ENCODE assay signal across 23 cellular contexts in the genomic region with DNA sequence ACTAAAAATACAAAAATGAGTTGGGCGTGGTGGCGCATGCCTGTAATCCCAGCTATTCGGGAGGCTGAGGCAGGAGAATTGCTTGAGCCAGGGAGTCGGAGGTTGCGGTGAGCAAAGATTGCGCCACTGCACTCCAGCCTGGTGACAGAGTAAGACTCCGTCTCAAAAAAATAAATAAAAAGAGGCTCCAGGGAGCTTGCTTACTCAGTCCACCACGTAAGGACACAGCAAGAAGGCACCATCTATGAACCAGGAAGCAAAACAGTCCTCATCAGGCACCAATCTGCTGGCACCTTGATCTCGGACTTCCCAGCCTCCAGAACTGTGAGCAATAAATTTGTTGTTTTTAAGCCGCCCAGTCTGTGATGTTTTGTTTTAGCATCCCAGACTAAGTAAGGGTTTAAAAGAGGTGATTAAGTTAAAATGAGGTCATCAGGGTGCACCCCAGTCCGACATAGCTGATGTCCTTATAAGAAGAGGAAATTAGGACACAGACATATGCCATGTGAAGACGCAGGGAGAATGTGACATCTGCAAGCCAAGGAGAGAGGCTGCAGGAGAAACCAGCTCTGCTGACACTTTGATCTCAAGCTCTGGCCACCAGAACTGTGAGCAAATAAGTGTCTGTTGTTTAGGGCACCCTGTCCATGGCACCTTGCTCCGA. TPM values are rescaled to one million over a fixed set of nuclear protein-coding genes. Genes with fewer than 3 reads are reported as not detected.
A peak's percentile ranks its signal among the peaks of the same experiment; 100 is the strongest.
DNase-seq lines count a peak whose midpoint lies in the region; ATAC-seq lines count a peak whose summit lies in the region.
"Had no signal": no experiment of that assay in that cellular context is flagged by ENCODE, and none has a peak within 500 bp of the region (broad histone marks: within the 10 kb centered on the region; RNA-seq: fewer than 3 reads in every experiment).

No MANE protein-coding gene starts in this region.

- H3K27me3 Mint-ChIP-seq in stimulated activated memory B cell treated with anti-CD40 and anti-IgM and Interleukin-4, amounts not matched to agents 10 μg/mL and 1 μg/mL and 100 μg/mL, for 72 hours: peaks cover 33% of the 10 kb centered on the region
- H3K27me3 Mint-ChIP-seq in T-helper 17 cell: peaks cover 9% of the 10 kb centered on the region

- no peak overlapping the region for H3K9ac ChIP-seq in neuronal stem cell (ENCODE audit: low read depth, low read length, poor library complexity)

- ATAC-seq in esophagus mucosa: peak; percentile 58
- no peak for ATAC-seq in stimulated activated memory B cell treated with anti-CD40 and anti-IgM and Interleukin-4, amounts not matched to agents 10 μg/mL and 1 μg/mL and 100 μg/mL, for 72 hours
- ATAC-seq in GM18498 (IDR thresholded peaks at IDR 0.05; ENCODE audit: unreplicated experiment): no peak
- ATAC-seq in T-helper 17 cell: no peak
- ATAC-seq: activated naive CD4-positive, alpha-beta T cell treated with anti-CD3 and anti-CD28 coated beads, Interleukin-2, amount 50 U/mL, for 72 hours; HCT116; heart left ventricle had no signal

- H3K4me3 ChIP-seq in neuronal stem cell (ENCODE audit: low read length in 2 of 2): no peak overlapping the region
- H3K4me3 ChIP-seq: heart left ventricle, sigmoid colon, tibial nerve had no signal

- H2BK12ac ChIP-seq in neuronal stem cell (ENCODE audit: low read length): no peak overlapping the region

- H4K8ac ChIP-seq in neuronal stem cell (ENCODE audit: low read depth, low read length): no peak overlapping the region

- H3K9me3 Mint-ChIP-seq in stimulated activated memory B cell treated with anti-CD40 and anti-IgM and Interleukin-4, amounts not matched to agents 10 μg/mL and 1 μg/mL and 100 μg/mL, for 72 hours: peaks cover 11% of the 10 kb centered on the region

- no peak overlapping the region for H3K18ac ChIP-seq in neuronal stem cell (ENCODE audit: low read length)

- no peak overlapping the region for H3K27ac ChIP-seq in neuronal stem cell (replicated peaks; ENCODE audit: low read length)
- H3K27ac ChIP-seq: heart left ventricle, tibial nerve had no signal

- peak; percentile 76 for DNase-seq in ELR (ENCODE audit: low read depth)
- peak; percentile 44 for DNase-seq in T1000 (lab: John Stamatoyannopoulos, UW)
- no peak for DNase-seq in neuronal stem cell (ENCODE audit: low spot score)
- no peak for DNase-seq in T-helper 17 cell
- DNase-seq: activated CD4-positive, alpha-beta T cell treated with anti-CD3 and anti-CD28 coated beads for 4 hours; central memory CD4-positive, alpha-beta T cell; GDM1; heart left ventricle; midbrain; NCI-H1092; NCI-H2171 treated with DMSO at 0.1 percent for 48 hours; NK-92 treated with Interleukin-12 subunit alpha and Interleukin-12 subunit beta, amount 100 ng/mL, for 24 hours; occipital lobe; sigmoid colon; stimulated activated CD4-positive, alpha-beta T cell treated with anti-CD3 and anti-CD28 coated beads, Interleukin-4, amount 100 ng/mL, for 4 hours had no signal

- H2BK15ac ChIP-seq in neuronal stem cell (ENCODE audit: low read length): peak overlapping the region; percentile 15

- no peak overlapping the region for H4K91ac ChIP-seq in neuronal stem cell (ENCODE audit: low read depth, low read length, poor library complexity)

- H3K79me1 ChIP-seq in neuronal stem cell (ENCODE audit: low read depth, low read length): peaks cover 3% of the 10 kb centered on the region

- no peak overlapping the region for H3K23ac ChIP-seq in neuronal stem cell (ENCODE audit: low read depth, low read length, poor library complexity)

- H3K36me3 ChIP-seq in neuronal stem cell (replicated peaks in 1 of 2; ENCODE audit: control insufficient read depth in 2 of 2, insufficient read depth in 2 of 2, low read length in 2 of 2): no peaks in the 10 kb centered on the region
- H3K36me3 ChIP-seq: heart left ventricle, sigmoid colon, tibial nerve had no signal

- H3K36me3 Mint-ChIP-seq in stimulated activated memory B cell treated with anti-CD40 and anti-IgM and Interleukin-4, amounts not matched to agents 10 μg/mL and 1 μg/mL and 100 μg/mL, for 72 hours: peaks cover 6% of the 10 kb centered on the region
- H3K36me3 Mint-ChIP-seq in T-helper 17 cell (ENCODE audit: low read depth): peaks cover 7% of the 10 kb centered on the region

- peak overlapping the region; percentile 66 for H2AFZ ChIP-seq in neuronal stem cell (ENCODE audit: low read length)

- no peak overlapping the region for H3K4me2 ChIP-seq in neuronal stem cell (ENCODE audit: insufficient read depth, low read length, poor library complexity, severe bottlenecking)

- H3K4me1 ChIP-seq in neuronal stem cell (ENCODE audit: control insufficient read depth in 2 of 2, insufficient read depth in 1 of 2, low read depth in 1 of 2, low read length in 2 of 2): peaks cover 14 to 15% of the 10 kb centered on the region in 2 donors

- no peak overlapping the region for H2BK120ac ChIP-seq in neuronal stem cell (ENCODE audit: low read depth, low read length)

- H3K4me3 Mint-ChIP-seq in stimulated activated memory B cell treated with anti-CD40 and anti-IgM and Interleukin-4, amounts not matched to agents 10 μg/mL and 1 μg/mL and 100 μg/mL, for 72 hours: no peak overlapping the region
- no peak overlapping the region for H3K4me3 Mint-ChIP-seq in T-helper 17 cell
- H3K4me3 Mint-ChIP-seq: T-helper 1 cell treated with Interleukin-12 subunit alpha and Interleukin-12 subunit beta and Interleukin-4 antibody, amounts not matched to agents 30 μg/mL and 1 μg/mL, for 36 hours had no signal

- H3K27ac Mint-ChIP-seq in stimulated activated memory B cell treated with anti-CD40 and anti-IgM and Interleukin-4, amounts not matched to agents 10 μg/mL and 1 μg/mL and 100 μg/mL, for 72 hours: no peak overlapping the region
- no peak overlapping the region for H3K27ac Mint-ChIP-seq in T-helper 17 cell
- H3K27ac Mint-ChIP-seq: activated naive CD4-positive, alpha-beta T cell treated with anti-CD3 and anti-CD28 coated beads, Interleukin-2, amount 50 U/mL, for 72 hours had no signal

- WGBS in neuronal stem cell (ENCODE audit: extremely low coverage in 2 of 2, insufficient read length in 2 of 2, insufficient replicate concordance in 1 of 2), 2 donors: no CpG with 5 or more reads among the region's 13 CpGs

- no peak overlapping the region for H2AK5ac ChIP-seq in neuronal stem cell (ENCODE audit: low read depth, low read length)

- H3K4ac ChIP-seq in neuronal stem cell (ENCODE audit: low read length): no peak overlapping the region

- no peak overlapping the region for H3K14ac ChIP-seq in neuronal stem cell (ENCODE audit: low read length)

- H2BK5ac ChIP-seq in neuronal stem cell (ENCODE audit: low read length): no peak overlapping the region

- H3K4me1 Mint-ChIP-seq in stimulated activated memory B cell treated with anti-CD40 and anti-IgM and Interleukin-4, amounts not matched to agents 10 μg/mL and 1 μg/mL and 100 μg/mL, for 72 hours: peaks cover 18% of the 10 kb centered on the region
- peaks cover 16% of the 10 kb centered on the region for H3K4me1 Mint-ChIP-seq in T-helper 17 cell

- H3K27me3 ChIP-seq in neuronal stem cell (ENCODE audit: control insufficient read depth in 3 of 3, insufficient read depth in 3 of 3, low read depth in 1 of 3, low read length in 3 of 3): no peaks in the 10 kb centered on the region
- H3K27me3 ChIP-seq: heart left ventricle, sigmoid colon, tibial nerve had no signal

- H3K9me3 ChIP-seq in neuronal stem cell (replicated peaks in 1 of 2; ENCODE audit: control insufficient read depth in 2 of 2, insufficient read depth in 1 of 2, low read depth in 1 of 2, low read length in 2 of 2) (peaks cover 0 to 2% of the 10 kb centered on the region in 2 donors), T-helper 17 cell (ENCODE audit: control insufficient read depth, low read length, poor library complexity, severe bottlenecking) (no peaks in the 10 kb centered on the region)
- H3K9me3 ChIP-seq: sigmoid colon, tibial nerve had no signal

RNA-seq across cellular contexts. Expression of a gene that starts 45.9 kb away (rescaled TPM):
- not detected for total RNA-seq in esophagus mucosa
- polyA plus RNA-seq in neuronal stem cell (2013, experiment 1 of 2): 0.11 TPM
- 0.07 TPM for polyA plus RNA-seq in neuronal stem cell (2013, experiment 2 of 2)
- total RNA-seq in T-helper 17 cell: not detected
- total RNA-seq: heart left ventricle, kidney epithelial cell, occipital lobe had no signal
- polyA plus RNA-seq: heart left ventricle had no signal

RNA-seq across cellular contexts. Expression of a gene that starts 50.9 kb away (rescaled TPM):
- total RNA-seq in esophagus mucosa: 18.8 TPM
- 24.4 TPM for polyA plus RNA-seq in neuronal stem cell (2013, experiment 1 of 2)
- 22.5 TPM for polyA plus RNA-seq in neuronal stem cell (2013, experiment 2 of 2)
- total RNA-seq in T-helper 17 cell: 10 to 100 TPM; 27.0 to 27.8 TPM

Comparison
In these comparisons a context has a peak if more than half of its experiments do, and no peak if none do; other contexts are left out.
1. DNase-seq: peak in ELR (single experiment) and T1000 (single experiment); none in neuronal stem cell (single experiment) and T-helper 17 cell (0 of 3).